Comparison of ENCODE assay signal across 26 cellular contexts in the genomic region with DNA sequence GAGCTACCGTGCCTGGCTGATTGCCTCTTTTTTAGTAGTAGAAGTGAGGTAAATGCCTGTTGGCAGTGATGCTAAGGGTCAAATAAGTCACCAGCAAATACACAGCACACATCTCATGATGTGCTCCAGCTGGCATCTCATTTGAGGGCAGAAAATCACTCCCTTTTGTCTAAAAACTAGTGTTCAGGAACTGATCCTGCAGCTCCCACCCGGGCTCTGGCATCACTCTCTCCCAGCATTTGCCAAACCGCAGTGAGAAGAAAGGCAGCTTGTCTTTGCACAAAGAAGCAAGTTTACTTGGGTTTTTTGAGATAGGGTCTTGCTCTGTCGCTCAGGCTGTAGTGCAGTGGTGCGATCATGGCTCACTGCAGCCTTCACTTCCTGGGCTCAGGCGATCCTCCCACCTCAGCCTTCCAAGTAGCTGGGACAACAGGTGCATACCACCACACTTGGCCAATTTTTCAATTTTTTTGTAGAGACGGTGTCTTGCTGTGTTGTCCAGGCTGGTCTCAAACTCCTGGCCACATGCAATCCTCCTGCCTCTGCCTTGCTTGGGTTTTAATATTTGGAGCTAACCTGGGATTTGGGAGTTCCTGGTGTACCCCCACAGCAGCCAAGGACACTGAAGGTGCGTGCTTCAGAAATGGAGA. TPM values are rescaled to one million over a fixed set of nuclear protein-coding genes. Genes with fewer than 3 reads are reported as not detected.
DNase-seq lines count a peak whose midpoint lies in the region; ATAC-seq, FAIRE-seq and TF ChIP-seq lines count a peak whose summit lies in the region.
"Had no signal": no experiment of that assay in that cellular context is flagged by ENCODE, and none has a peak within 500 bp of the region (broad histone marks: within the 10 kb centered on the region; RNA-seq: fewer than 3 reads in every experiment).

No MANE protein-coding gene starts in this region.

- no peak for FAIRE-seq in HepG2 (lab: Jason Lieb, UNC)
- FAIRE-seq: H1 had no signal

- H3K4me1 ChIP-seq in HepG2 (ENCODE audit: insufficient read depth, low read length) (peaks cover 7% of the 10 kb centered on the region), right lobe of liver (peaks cover 0 to 8% (median 0%) of the 10 kb centered on the region in 4 donors), heart left ventricle (peaks cover 0 to 18% (median 6%) of the 10 kb centered on the region in 12 donors)

- in situ Hi-C loops in HepG2 (cut with HindIII; ENCODE audit: extremely low pct_ligation_motif_present, low pct_unique_long_range_greater_than_20kb), result no loop called here

- H3K27ac ChIP-seq in HepG2 (ENCODE audit: extremely low read length, insufficient read depth, low read length) (no peak overlapping the region), right lobe of liver (no peak overlapping the region), dorsolateral prefrontal cortex (peak overlapping the region in 58 of 59 donors; percentile 24 to 93 (median 80)), heart left ventricle (no peak overlapping the region)
- H3K27ac ChIP-seq: sigmoid colon had no signal

- no peaks in the 10 kb centered on the region for H3K36me3 Mint-ChIP-seq in activated T-cell treated with anti-CD3 and anti-CD28 coated beads, Interleukin-2, amount 50 U/mL, for 24 hours (ENCODE audit: low read depth)
- H3K36me3 Mint-ChIP-seq: type B pancreatic cell had no signal

- no peaks in the 10 kb centered on the region for H3K79me2 ChIP-seq in HepG2 (ENCODE audit: insufficient read depth, low read length)

- WGBS in HepG2 (ENCODE audit: low lambda C conversion rate), result 68% methylated on average over 7 of the region's 8 CpGs
- WGBS in right lobe of liver (ENCODE audit: insufficient coverage, low coverage, low lambda C conversion rate, missing lambda C conversion rate), result 48% methylated on average over 2 of the region's 8 CpGs
- 77 to 85% (median 81%) methylated on average over 8 of the region's 8 CpGs for WGBS in heart left ventricle, 4 donors

- H3K27me3 Mint-ChIP-seq in activated T-cell treated with anti-CD3 and anti-CD28 coated beads, Interleukin-2, amount 50 U/mL, for 24 hours, result peaks cover 51% of the 10 kb centered on the region

- peaks cover 7% of the 10 kb centered on the region for H3K9me3 Mint-ChIP-seq in activated T-cell treated with anti-CD3 and anti-CD28 coated beads, Interleukin-2, amount 50 U/mL, for 24 hours
- H3K9me3 Mint-ChIP-seq: immature natural killer cell, type B pancreatic cell had no signal

- TF ChIP-seq EP300 in HepG2 (IDR thresholded peaks at IDR 0.05; ENCODE audit: low read depth in 2 of 2, low read length in 2 of 2) (no peak), HepG2 (CRISPR knock-in tag; IDR thresholded peaks at IDR 0.05; ENCODE audit: borderline replicate concordance) (no peak)

- BruUV-seq in HepG2 (replicated peaks; lab: Mats Ljungman, UMichigan), result no TSS peak

- CTCF ChIA-PET in HepG2 (lab: Yijun Ruan, JAX; ENCODE audit: low intra/inter-chr PET ratio, low total read pairs), result no interaction called here

- TF ChIP-seq RAD21 in HepG2 (CRISPR knock-in tag; IDR thresholded peaks at IDR 0.05), result no peak

- intact Hi-C loops in HepG2 (cut with micrococcal nuclease; ENCODE audit: unreplicated experiment) (no loop called here), right lobe of liver (cut with DNase I) (no loop called here), dorsolateral prefrontal cortex (cut with DNase I) (no loop called here), heart left ventricle (cut with DNase I) (loop anchor here in 3 of 10 donors (10.0 kb wide), 2 partner anchors 46 to 56 kb away; partner anchors contain the start of genes LZIC (in 1 of the 3) and NMNAT1 (in 1 of the 3))

- no peak overlapping the region for H3K27ac Mint-ChIP-seq in activated T-cell treated with anti-CD3 and anti-CD28 coated beads, Interleukin-2, amount 50 U/mL, for 24 hours
- H3K27ac Mint-ChIP-seq: immature natural killer cell, nephron progenitor cell, type B pancreatic cell had no signal

- TF ChIP-seq POLR2A in HepG2 (IDR thresholded peaks at IDR 0.05; ENCODE audit: insufficient read depth in 1 of 2, low read depth in 2 of 2, low read length in 2 of 2) (no peak), right lobe of liver (IDR thresholded peaks at IDR 0.05) (no peak), heart left ventricle (IDR thresholded peaks at IDR 0.05) (no peak)

- H3K4me3 ChIP-seq in HepG2 (replicated peaks in 1 of 3; ENCODE audit: insufficient read depth in 1 of 3, low read depth in 2 of 3, low read length in 3 of 3), result no peak overlapping the region
- no peak overlapping the region for H3K4me3 ChIP-seq in right lobe of liver
- H3K4me3 ChIP-seq in dorsolateral prefrontal cortex, result peak overlapping the region in 1 of 59 donors; percentile 16
- H3K4me3 ChIP-seq in heart left ventricle, result no peak overlapping the region
- H3K4me3 ChIP-seq: sigmoid colon had no signal

- no peaks in the 10 kb centered on the region for H4K20me1 ChIP-seq in HepG2 (ENCODE audit: insufficient read depth, low read length)

- H3K4me2 ChIP-seq in HepG2 (ENCODE audit: low read depth, low read length), result no peak overlapping the region

- no peak overlapping the region for H3K4me3 Mint-ChIP-seq in activated T-cell treated with anti-CD3 and anti-CD28 coated beads, Interleukin-2, amount 50 U/mL, for 24 hours
- H3K4me3 Mint-ChIP-seq: immature natural killer cell, nephron progenitor cell, type B pancreatic cell had no signal

- H3K27me3 ChIP-seq in HepG2 (ENCODE audit: control insufficient read depth in 1 of 2, insufficient read depth in 2 of 2, low read length in 2 of 2), result peaks cover 0 to 17% of the 10 kb centered on the region in 2 experiments; a peak in 4 of 5 replicates
- H3K27me3 ChIP-seq in right lobe of liver, result no peaks in the 10 kb centered on the region
- H3K27me3 ChIP-seq in dorsolateral prefrontal cortex, result peaks cover 0 to 33% (median 14%) of the 10 kb centered on the region in 45 donors
- H3K27me3 ChIP-seq in heart left ventricle, result peaks cover 0 to 26% (median 7%) of the 10 kb centered on the region in 9 donors

- ATAC-seq in HepG2 (no peak), right lobe of liver (no peak), heart left ventricle (no peak), GM19467 (IDR thresholded peaks at IDR 0.05; ENCODE audit: unreplicated experiment) (no peak)
- ATAC-seq: Panc1; stimulated activated naive CD8-positive, alpha-beta T cell treated with anti-CD3 and anti-CD28 coated beads, Interleukin-15, Interleukin-2, amounts not matched to agents 100 U/mL and 50 U/mL, for 24 hours had no signal

- DNase-seq in HepG2 (ENCODE audit: low spot score), result no peak
- no peak for DNase-seq in right lobe of liver
- peak in 7 of 10 donors; percentile 26 to 76 (median 61) for DNase-seq in dorsolateral prefrontal cortex
- peak; percentile 84 for DNase-seq in medulla oblongata (ENCODE audit: extremely low spot score)
- DNase-seq in DMS153 (lab: John Stamatoyannopoulos, UW), result no peak
- no peak for DNase-seq in heart left ventricle
- DNase-seq in activated T-cell treated with anti-CD3 and anti-CD28 coated beads, Interleukin-2, amount 50 U/mL, for 24 hours, result no peak
- DNase-seq: 8988T; activated naive CD4-positive, alpha-beta T cell treated with Interleukin-2 at 50 U/mL for 16 hours; activated T-cell treated with anti-CD3 and anti-CD28 coated beads, Interleukin-2, amount 50 U/mL, for 1 hour; central memory CD4-positive, alpha-beta T cell; DMS79; GF-D8; immature natural killer cell; MV-4-11; NCI-H146; NCI-H524; nephron progenitor cell; SIG-M5; sigmoid colon; stimulated activated naive CD8-positive, alpha-beta T cell treated with anti-CD3 and anti-CD28 coated beads, Interleukin-15, Interleukin-2, amounts not matched to agents 100 U/mL and 50 U/mL, for 24 hours; T-helper 1 cell had no signal

- POLR2A ChIA-PET in HepG2 (lab: Yijun Ruan, JAX), result no interaction called here

- H3K36me3 ChIP-seq in HepG2 (replicated peaks in 1 of 2; ENCODE audit: control insufficient read depth in 1 of 2, insufficient read depth in 2 of 2, low read length in 2 of 2), result no peaks in the 10 kb centered on the region
- H3K36me3 ChIP-seq in right lobe of liver, result no peaks in the 10 kb centered on the region
- no peaks in the 10 kb centered on the region for H3K36me3 ChIP-seq in heart left ventricle
- H3K36me3 ChIP-seq: sigmoid colon had no signal

- TF ChIP-seq CTCF in HepG2 (CRISPR knock-in tag; IDR thresholded peaks at IDR 0.05), result no peak
- no peak for TF ChIP-seq CTCF in right lobe of liver (IDR thresholded peaks at IDR 0.05)
- peak in 2 of 56 donors; percentile 6 to 13 for TF ChIP-seq CTCF in dorsolateral prefrontal cortex (IDR thresholded peaks at IDR 0.05 in 54 of 56, conservative IDR thresholded peaks at IDR 0.05 in 2 of 56; ENCODE audit: low read depth in 1 of 56, partially characterized antibody in 56 of 56)
- TF ChIP-seq CTCF in heart left ventricle (IDR thresholded peaks at IDR 0.05), result no peak

- H3K9me3 ChIP-seq in HepG2 (ENCODE audit: low read length) (no peaks in the 10 kb centered on the region), right lobe of liver (no peaks in the 10 kb centered on the region), heart left ventricle (no peaks in the 10 kb centered on the region)
- H3K9me3 ChIP-seq: sigmoid colon had no signal

- H3K9ac ChIP-seq in HepG2 (ENCODE audit: insufficient read depth, low read depth, low read length), result no peak overlapping the region

- peaks cover 14% of the 10 kb centered on the region for H3K4me1 Mint-ChIP-seq in activated T-cell treated with anti-CD3 and anti-CD28 coated beads, Interleukin-2, amount 50 U/mL, for 24 hours (ENCODE audit: low read depth)

- H2AFZ ChIP-seq in HepG2 (ENCODE audit: low read length), result no peak overlapping the region

RNA-seq across cellular contexts. Expression of gene RBP7, which starts 4.1 kb away (rescaled TPM):
- total RNA-seq in HepG2 (2016; rRNA removed; fragmentation: Illumina TruSeq; extraction: Trizol), result 2.0 and 2.3 TPM in 2 replicates
- 0.71 and 0.88 TPM in 2 replicates for total RNA-seq in HepG2 (2016; cell fraction: cytosol; rRNA removed; fragmentation: Illumina TruSeq; extraction: Trizol; ENCODE audit: low read depth)
- total RNA-seq in HepG2 (2016; cell fraction: insoluble cytoplasmic fraction; rRNA removed; fragmentation: Illumina TruSeq; extraction: Trizol), result 1.5 and 1.9 TPM in 2 replicates
- total RNA-seq in HepG2 (2016; cell fraction: membrane; rRNA removed; fragmentation: Illumina TruSeq; extraction: Trizol), result 2.0 and 2.2 TPM in 2 replicates
- 0.71 TPM in 1 of 2 replicates, not detected in the other for total RNA-seq in HepG2 (2016; cell fraction: nucleus; rRNA removed; fragmentation: Illumina TruSeq; extraction: Trizol)
- polyA plus RNA-seq in HepG2 (2011; rRNA removed), result 1.6 and 2.0 TPM in 2 replicates
- 0.90 and 1.5 TPM in 2 replicates for polyA plus RNA-seq in HepG2 (2011; cell fraction: cytosol; rRNA removed)
- not detected in 2 replicates for polyA plus RNA-seq in HepG2 (2011; cell fraction: nucleus; rRNA removed)
- polyA plus RNA-seq in HepG2 (2012), result 1.7 and 2.5 TPM in 2 replicates
- 2.7 and 3.6 TPM in 2 replicates for polyA plus RNA-seq in HepG2 (2016; cell fraction: cytosol; fragmentation: Illumina TruSeq; extraction: Trizol; ENCODE audit: low read depth)
- polyA plus RNA-seq in HepG2 (2016; cell fraction: insoluble cytoplasmic fraction; fragmentation: Illumina TruSeq; extraction: Trizol; ENCODE audit: low read depth), result 3.0 and 4.6 TPM in 2 replicates
- polyA plus RNA-seq in HepG2 (2016; cell fraction: membrane; fragmentation: Illumina TruSeq; extraction: Trizol; ENCODE audit: low read depth), result 2.2 and 3.1 TPM in 2 replicates
- 0.88 and 0.90 TPM in 2 replicates for polyA plus RNA-seq in HepG2 (2016; cell fraction: nucleus; fragmentation: Illumina TruSeq; extraction: Trizol; ENCODE audit: insufficient read depth, low read depth)
- polyA minus RNA-seq in HepG2 (2011; rRNA and poly(A)+ RNA removed; ENCODE audit: low replicate concordance), result 0.88 TPM in 1 of 2 replicates, not detected in the other
- polyA minus RNA-seq in HepG2 (2011; cell fraction: cytosol; rRNA and poly(A)+ RNA removed), result 1.1 TPM in 1 of 2 replicates, not detected in the other
- polyA minus RNA-seq in HepG2 (2011; cell fraction: nucleus; rRNA and poly(A)+ RNA removed), result not detected in 2 replicates
- 1 to 10 TPM; 1.7 to 5.1 (median 3.0) TPM for total RNA-seq in right lobe of liver
- total RNA-seq in dorsolateral prefrontal cortex, result 10 to 100 TPM in 39 of 120 experiments, 1 to 10 TPM in 79, not detected in 2; 1.1 to 45.6 (median 6.9) TPM
- 10 to 100 TPM; 21.4 to 83.3 (median 26.2) TPM for total RNA-seq in heart left ventricle
- polyA plus RNA-seq in heart left ventricle, result 10 to 100 TPM; 43.8 to 97.5 TPM

RNA-seq across cellular contexts. Expression of gene UBE4B, which starts 31.6 kb away (rescaled TPM):
- total RNA-seq in HepG2 (2016; rRNA removed; fragmentation: Illumina TruSeq; extraction: Trizol) (24.8 and 32.0 TPM in 2 replicates), right lobe of liver (10 to 100 TPM; 11.4 to 27.9 (median 22.6) TPM), dorsolateral prefrontal cortex (100 to 1,000 TPM in 1 of 120 experiments, 10 to 100 TPM in 119; 59.0 to 105 (median 78.4) TPM), heart left ventricle (100 to 1,000 TPM in 1 of 9 donors, 10 to 100 TPM in 8; 50.4 to 132 (median 68.2) TPM)
- total RNA-seq in HepG2 (2016; cell fraction: cytosol; rRNA removed; fragmentation: Illumina TruSeq; extraction: Trizol; ENCODE audit: low read depth), result 8.2 and 8.9 TPM in 2 replicates
- 25.2 and 27.0 TPM in 2 replicates for total RNA-seq in HepG2 (2016; cell fraction: insoluble cytoplasmic fraction; rRNA removed; fragmentation: Illumina TruSeq; extraction: Trizol)
- 17.6 and 18.3 TPM in 2 replicates for total RNA-seq in HepG2 (2016; cell fraction: membrane; rRNA removed; fragmentation: Illumina TruSeq; extraction: Trizol)
- total RNA-seq in HepG2 (2016; cell fraction: nucleus; rRNA removed; fragmentation: Illumina TruSeq; extraction: Trizol), result 21.7 and 24.4 TPM in 2 replicates
- polyA plus RNA-seq in HepG2 (2011; rRNA removed) (15.2 and 15.3 TPM in 2 replicates), heart left ventricle (10 to 100 TPM; 18.5 to 32.3 TPM)
- polyA plus RNA-seq in HepG2 (2011; cell fraction: cytosol; rRNA removed), result 13.1 and 13.4 TPM in 2 replicates
- 27.1 and 31.0 TPM in 2 replicates for polyA plus RNA-seq in HepG2 (2011; cell fraction: nucleus; rRNA removed)
- 30.9 and 36.8 TPM in 2 replicates for polyA plus RNA-seq in HepG2 (2012)
- polyA plus RNA-seq in HepG2 (2016; cell fraction: cytosol; fragmentation: Illumina TruSeq; extraction: Trizol; ENCODE audit: low read depth), result 3.9 and 4.2 TPM in 2 replicates
- 26.3 and 39.4 TPM in 2 replicates for polyA plus RNA-seq in HepG2 (2016; cell fraction: insoluble cytoplasmic fraction; fragmentation: Illumina TruSeq; extraction: Trizol; ENCODE audit: low read depth)
- 12.1 and 14.1 TPM in 2 replicates for polyA plus RNA-seq in HepG2 (2016; cell fraction: membrane; fragmentation: Illumina TruSeq; extraction: Trizol; ENCODE audit: low read depth)
- 34.1 and 39.2 TPM in 2 replicates for polyA plus RNA-seq in HepG2 (2016; cell fraction: nucleus; fragmentation: Illumina TruSeq; extraction: Trizol; ENCODE audit: insufficient read depth, low read depth)
- polyA minus RNA-seq in HepG2 (2011; rRNA and poly(A)+ RNA removed; ENCODE audit: low replicate concordance), result 27.1 and 39.8 TPM in 2 replicates
- polyA minus RNA-seq in HepG2 (2011; cell fraction: cytosol; rRNA and poly(A)+ RNA removed), result 20.1 and 22.2 TPM in 2 replicates
- polyA minus RNA-seq in HepG2 (2011; cell fraction: nucleus; rRNA and poly(A)+ RNA removed), result 26.5 and 28.8 TPM in 2 replicates

RNA-seq across cellular contexts. Expression of gene NMNAT1, which starts 57.9 kb away (rescaled TPM):
- total RNA-seq in HepG2 (2016; rRNA removed; fragmentation: Illumina TruSeq; extraction: Trizol) (12.2 and 14.5 TPM in 2 replicates), right lobe of liver (1 to 10 TPM; 5.3 to 8.8 (median 7.6) TPM), dorsolateral prefrontal cortex (10 to 100 TPM in 61 of 120 experiments, 1 to 10 TPM in 59; 6.4 to 18.0 (median 10.1) TPM), heart left ventricle (10 to 100 TPM; 11.0 to 24.2 (median 17.2) TPM)
- total RNA-seq in HepG2 (2016; cell fraction: cytosol; rRNA removed; fragmentation: Illumina TruSeq; extraction: Trizol; ENCODE audit: low read depth), result 6.7 and 7.9 TPM in 2 replicates
- 12.6 and 15.6 TPM in 2 replicates for total RNA-seq in HepG2 (2016; cell fraction: insoluble cytoplasmic fraction; rRNA removed; fragmentation: Illumina TruSeq; extraction: Trizol)
- total RNA-seq in HepG2 (2016; cell fraction: membrane; rRNA removed; fragmentation: Illumina TruSeq; extraction: Trizol), result 7.0 and 8.2 TPM in 2 replicates
- total RNA-seq in HepG2 (2016; cell fraction: nucleus; rRNA removed; fragmentation: Illumina TruSeq; extraction: Trizol), result 6.1 and 8.7 TPM in 2 replicates
- polyA plus RNA-seq in HepG2 (2011; rRNA removed) (5.4 and 5.6 TPM in 2 replicates), heart left ventricle (10 to 100 TPM; 12.2 to 13.7 TPM)
- 3.9 and 4.7 TPM in 2 replicates for polyA plus RNA-seq in HepG2 (2011; cell fraction: cytosol; rRNA removed)
- 2.7 and 2.9 TPM in 2 replicates for polyA plus RNA-seq in HepG2 (2011; cell fraction: nucleus; rRNA removed)
- polyA plus RNA-seq in HepG2 (2012), result 5.8 and 11.4 TPM in 2 replicates
- polyA plus RNA-seq in HepG2 (2016; cell fraction: cytosol; fragmentation: Illumina TruSeq; extraction: Trizol; ENCODE audit: low read depth), result 1.5 and 1.8 TPM in 2 replicates
- 9.4 and 9.5 TPM in 2 replicates for polyA plus RNA-seq in HepG2 (2016; cell fraction: insoluble cytoplasmic fraction; fragmentation: Illumina TruSeq; extraction: Trizol; ENCODE audit: low read depth)
- polyA plus RNA-seq in HepG2 (2016; cell fraction: membrane; fragmentation: Illumina TruSeq; extraction: Trizol; ENCODE audit: low read depth), result 2.7 and 3.0 TPM in 2 replicates
- polyA plus RNA-seq in HepG2 (2016; cell fraction: nucleus; fragmentation: Illumina TruSeq; extraction: Trizol; ENCODE audit: insufficient read depth, low read depth), result 7.0 and 7.5 TPM in 2 replicates
- polyA minus RNA-seq in HepG2 (2011; rRNA and poly(A)+ RNA removed; ENCODE audit: low replicate concordance), result 9.3 and 11.0 TPM in 2 replicates
- 4.8 and 5.8 TPM in 2 replicates for polyA minus RNA-seq in HepG2 (2011; cell fraction: cytosol; rRNA and poly(A)+ RNA removed)
- 10.2 and 12.2 TPM in 2 replicates for polyA minus RNA-seq in HepG2 (2011; cell fraction: nucleus; rRNA and poly(A)+ RNA removed)

RNA-seq across cellular contexts. Expression of gene LZIC, which starts 58.0 kb away (rescaled TPM):
- total RNA-seq in HepG2 (2016; rRNA removed; fragmentation: Illumina TruSeq; extraction: Trizol) (71.8 and 119 TPM in 2 replicates), right lobe of liver (10 to 100 TPM; 10.6 to 18.5 (median 15.9) TPM), dorsolateral prefrontal cortex (10 to 100 TPM; 21.5 to 45.4 (median 31.9) TPM), heart left ventricle (10 to 100 TPM; 30.8 to 37.7 (median 34.9) TPM)
- total RNA-seq in HepG2 (2016; cell fraction: cytosol; rRNA removed; fragmentation: Illumina TruSeq; extraction: Trizol; ENCODE audit: low read depth), result 53.5 and 59.6 TPM in 2 replicates
- 69.8 and 119 TPM in 2 replicates for total RNA-seq in HepG2 (2016; cell fraction: insoluble cytoplasmic fraction; rRNA removed; fragmentation: Illumina TruSeq; extraction: Trizol)
- total RNA-seq in HepG2 (2016; cell fraction: membrane; rRNA removed; fragmentation: Illumina TruSeq; extraction: Trizol), result 70.4 and 80.8 TPM in 2 replicates
- total RNA-seq in HepG2 (2016; cell fraction: nucleus; rRNA removed; fragmentation: Illumina TruSeq; extraction: Trizol), result 28.4 and 29.3 TPM in 2 replicates
- polyA plus RNA-seq in HepG2 (2011; rRNA removed) (17.2 and 25.2 TPM in 2 replicates), heart left ventricle (10 to 100 TPM; 18.5 to 30.7 TPM)
- 9.2 and 15.1 TPM in 2 replicates for polyA plus RNA-seq in HepG2 (2011; cell fraction: cytosol; rRNA removed)
- polyA plus RNA-seq in HepG2 (2011; cell fraction: nucleus; rRNA removed), result 4.6 and 6.2 TPM in 2 replicates
- 33.4 and 46.4 TPM in 2 replicates for polyA plus RNA-seq in HepG2 (2012)
- 40.3 and 68.0 TPM in 2 replicates for polyA plus RNA-seq in HepG2 (2016; cell fraction: cytosol; fragmentation: Illumina TruSeq; extraction: Trizol; ENCODE audit: low read depth)
- 101 and 109 TPM in 2 replicates for polyA plus RNA-seq in HepG2 (2016; cell fraction: insoluble cytoplasmic fraction; fragmentation: Illumina TruSeq; extraction: Trizol; ENCODE audit: low read depth)
- 50.9 and 64.5 TPM in 2 replicates for polyA plus RNA-seq in HepG2 (2016; cell fraction: membrane; fragmentation: Illumina TruSeq; extraction: Trizol; ENCODE audit: low read depth)
- polyA plus RNA-seq in HepG2 (2016; cell fraction: nucleus; fragmentation: Illumina TruSeq; extraction: Trizol; ENCODE audit: insufficient read depth, low read depth), result 41.7 and 43.7 TPM in 2 replicates
- 7.7 and 9.9 TPM in 2 replicates for polyA minus RNA-seq in HepG2 (2011; rRNA and poly(A)+ RNA removed; ENCODE audit: low replicate concordance)
- polyA minus RNA-seq in HepG2 (2011; cell fraction: cytosol; rRNA and poly(A)+ RNA removed), result 17.2 and 17.4 TPM in 2 replicates
- 12.1 and 14.7 TPM in 2 replicates for polyA minus RNA-seq in HepG2 (2011; cell fraction: nucleus; rRNA and poly(A)+ RNA removed)

Comparison
In these comparisons a context has a peak if more than half of its experiments do, and no peak if none do; other contexts are left out.
1. DNase-seq: peak in dorsolateral prefrontal cortex (7 of 10) and medulla oblongata (single experiment); none in HepG2 (single experiment), right lobe of liver (0 of 3), DMS153 (single experiment), heart left ventricle (0 of 5) and activated T-cell treated with anti-CD3 and anti-CD28 coated beads, Interleukin-2, amount 50 U/mL, for 24 hours (single experiment).
2. H3K27ac ChIP-seq: peak in dorsolateral prefrontal cortex (58 of 59); none in HepG2 (single experiment), right lobe of liver (0 of 3) and heart left ventricle (0 of 12).